In genomic region chr17:40159456-40159855, GRCh38 we compare ENCODE assay signal across 26 cellular contexts. TPM values are rescaled to one million over a fixed set of nuclear protein-coding genes. Genes with fewer than 3 reads are reported as not detected.
"Had no signal": no experiment of that assay in that cellular context is flagged by ENCODE, and none has a peak within 500 bp of the region (broad histone marks: within the 10 kb centered on the region; RNA-seq: fewer than 3 reads in every experiment).

No MANE protein-coding gene starts in this region.

- H3K27ac Mint-ChIP-seq: nephron; neural progenitor cell; stimulated activated naive CD8-positive, alpha-beta T cell treated with anti-CD3 and anti-CD28 coated beads, Interleukin-15, amount 100 ng/mL, for 72 hours had no signal

- H3K4me1 ChIP-seq: neural progenitor cell, prostate gland had no signal

- H3K4me3 ChIP-seq: coronary artery, lower lobe of right lung, neural progenitor cell, prostate gland, right atrium auricular region, smooth muscle cell, suprapubic skin, transverse colon, vagina had no signal

- H3K27me3 ChIP-seq: neural progenitor cell, right atrium auricular region, suprapubic skin, transverse colon, vagina had no signal

- H3K9me3 ChIP-seq: lower lobe of right lung, prostate gland, right atrium auricular region, suprapubic skin, transverse colon, vagina had no signal

- H3K27me3 Mint-ChIP-seq: stimulated activated naive CD8-positive, alpha-beta T cell treated with anti-CD3 and anti-CD28 coated beads, Interleukin-15, amount 100 ng/mL, for 72 hours had no signal

- H3K27ac ChIP-seq: coronary artery, lower lobe of right lung, neural progenitor cell, prostate gland, right atrium auricular region, suprapubic skin, transverse colon, vagina had no signal

- H3K4me3 Mint-ChIP-seq: immature natural killer cell; nephron; neural progenitor cell; stimulated activated naive CD8-positive, alpha-beta T cell treated with anti-CD3 and anti-CD28 coated beads, Interleukin-15, amount 100 ng/mL, for 72 hours had no signal

- DNase-seq: dermis blood vessel endothelial cell; effector memory CD4-positive, alpha-beta T cell; erythroblast; hypothalamus; immature natural killer cell; islet precursor cell; kidney glomerular epithelial cell; left ventricle myocardium superior; lower lobe of right lung; nucleus accumbens; stimulated activated CD4-positive, alpha-beta T cell treated with anti-CD3 and anti-CD28 coated beads, Interleukin-12 subunit alpha, Interleukin-12 subunit beta, amount 100 ng/mL, for 4 hours; stimulated activated CD4-positive, alpha-beta T cell treated with anti-CD3 and anti-CD28 coated beads, Interleukin-1b, Interleukin-23, amount 100 ng/mL, for 48 hours; stimulated activated CD4-positive, alpha-beta T cell treated with anti-CD3 and anti-CD28 coated beads, Interleukin-4, amount 100 ng/mL, for 1 hour; stimulated activated CD8-positive, alpha-beta memory T cell treated with anti-CD3 and anti-CD28 coated beads, Interleukin-4, amount 100 ng/mL, for 48 hours; stimulated activated naive CD4-positive, alpha-beta T cell; stimulated activated naive CD8-positive, alpha-beta T cell treated with anti-CD3 and anti-CD28 coated beads, Interleukin-15, amount 100 ng/mL, for 72 hours; transverse colon had no signal

- H3K4me1 Mint-ChIP-seq: nephron, neural progenitor cell had no signal

- ATAC-seq: left ventricle myocardium superior; sciatic nerve; stimulated activated naive CD8-positive, alpha-beta T cell treated with anti-CD3 and anti-CD28 coated beads, Interleukin-15, amount 100 ng/mL, for 72 hours had no signal

- H3K9me3 Mint-ChIP-seq: immature natural killer cell; nephron; neural progenitor cell; stimulated activated naive CD8-positive, alpha-beta T cell treated with anti-CD3 and anti-CD28 coated beads, Interleukin-15, amount 100 ng/mL, for 72 hours had no signal

RNA-seq across cellular contexts. Expression of gene RAPGEFL1, which starts 17.8 kb away (rescaled TPM):
- polyA plus RNA-seq: immature natural killer cell had no signal
